ENCODE assay signal across 8 cellular contexts in the genomic region with DNA sequence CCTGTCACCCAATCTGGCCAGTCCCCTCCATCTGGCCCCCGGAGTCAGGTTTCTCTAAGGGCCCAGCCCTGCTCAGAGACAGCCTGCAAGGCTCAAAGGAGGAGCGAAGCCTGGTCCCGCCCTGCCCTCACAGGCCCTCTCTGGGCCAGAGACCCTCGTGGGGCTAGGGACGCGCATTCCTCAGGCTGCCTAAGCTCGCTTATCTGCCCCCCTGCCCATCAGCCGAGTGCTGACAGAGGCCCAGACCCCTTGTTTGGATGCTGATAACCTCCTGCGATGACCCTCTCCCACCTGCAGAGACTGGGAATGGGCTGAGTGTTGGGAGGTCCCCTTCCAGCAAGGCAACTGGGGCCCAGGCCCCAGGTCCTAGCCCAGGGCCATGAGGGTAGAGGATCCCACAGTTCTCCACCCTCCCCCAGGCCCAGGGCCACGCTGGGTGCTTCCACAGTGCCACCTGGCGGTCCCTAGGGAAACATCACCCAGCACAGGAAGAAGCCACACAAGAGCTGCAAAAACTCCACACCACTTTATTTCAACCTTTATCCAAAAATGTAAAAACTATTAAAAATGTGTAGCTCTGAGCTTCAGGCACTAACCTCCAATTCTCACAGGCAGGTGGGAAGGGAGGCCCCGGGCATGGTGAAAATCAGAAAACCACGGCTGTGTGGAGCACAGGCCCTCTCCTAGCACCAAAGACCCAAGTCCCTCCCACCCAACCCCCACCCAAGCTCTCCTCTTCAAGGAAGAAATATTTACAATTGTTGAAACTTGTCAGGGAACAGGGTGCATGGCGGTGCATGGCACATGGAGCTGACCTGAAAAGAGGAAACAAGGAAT. TPM values are rescaled to one million over a fixed set of nuclear protein-coding genes. Genes with fewer than 3 reads are reported as not detected.
DNase-seq lines count a peak whose midpoint lies in the region; ATAC-seq and TF ChIP-seq lines count a peak whose summit lies in the region.

No MANE protein-coding gene starts in this region.

- H4K8ac ChIP-seq in mesendoderm (ENCODE audit: low read depth, low read length), result no peak overlapping the region

- 0 out of 2 replicates have a peak, but pooled peaks cover under 1% of the 10 kb centered on the region for H3K36me3 ChIP-seq in BJ (ENCODE audit: control insufficient read depth, insufficient read depth, low read length)
- peaks cover under 1% of the 10 kb centered on the region for H3K36me3 ChIP-seq in mesendoderm (ENCODE audit: control insufficient read depth, insufficient read depth, low read length)

- H3K27ac ChIP-seq in dorsolateral prefrontal cortex (no peak overlapping the region), mesendoderm (ENCODE audit: low read depth, low read length) (peak overlapping the region; percentile 19)

- H3K18ac ChIP-seq in mesendoderm (ENCODE audit: low read length), result no peak overlapping the region

- H3K9ac ChIP-seq in mesendoderm (ENCODE audit: low read length), result peak overlapping the region; percentile 87

- no peak overlapping the region for H4K5ac ChIP-seq in mesendoderm (ENCODE audit: low read length)

- no peak overlapping the region for H2BK5ac ChIP-seq in mesendoderm (ENCODE audit: low read length)

- no peak overlapping the region for H2BK120ac ChIP-seq in mesendoderm (ENCODE audit: low read depth, low read length)

- peaks cover 9% of the 10 kb centered on the region for H3K27me3 ChIP-seq in BJ (ENCODE audit: control insufficient read depth, insufficient read depth, low read length)
- peaks cover 0 to 29% (median 7%) of the 10 kb centered on the region in 45 donors for H3K27me3 ChIP-seq in dorsolateral prefrontal cortex
- no peaks in the 10 kb centered on the region for H3K27me3 ChIP-seq in mesendoderm (ENCODE audit: insufficient read depth, low read length, poor library complexity)

- POLR2A ChIA-PET in BJ (lab: Charles Lee), result no interaction called here

- H3K79me2 ChIP-seq in mesendoderm (ENCODE audit: control insufficient read depth, insufficient read depth, low read length), result peaks cover 13% of the 10 kb centered on the region

- peaks cover 30% of the 10 kb centered on the region for H3K4me1 ChIP-seq in mesendoderm (ENCODE audit: control insufficient read depth, low read depth, low read length)

- no peak for ATAC-seq in HG02840 (IDR thresholded peaks at IDR 0.05; ENCODE audit: low FRiP score, unreplicated experiment)

- no peak for DNase-seq in BJ (ENCODE audit: low read depth)
- peak; percentile 87 for DNase-seq in GM20000 (ENCODE audit: low spot score)
- peak; percentile 32 for DNase-seq in NCI-H345 treated with DMSO at 0.1 percent for 48 hours (lab: John Stamatoyannopoulos, UW; ENCODE audit: unreplicated experiment)
- DNase-seq in activated CD4-positive, alpha-beta T cell treated with anti-CD3 and anti-CD28 coated beads, Interleukin-2, amount 50 U/mL, for 4 hours, result peak; percentile 65
- peak; percentile 45 to 82 (median 58) for DNase-seq in dorsolateral prefrontal cortex
- DNase-seq in mesendoderm, result peak; percentile 95
- DNase-seq in stimulated activated CD8-positive, alpha-beta memory T cell treated with anti-CD3 and anti-CD28 coated beads, Interleukin-2, amount 100 ng/mL, for 48 hours (ENCODE audit: low read depth in 2 of 2), result peak; percentile 58 to 68

- no peak overlapping the region for H2AK5ac ChIP-seq in mesendoderm (ENCODE audit: low read length)

- TF ChIP-seq CTCF in BJ (IDR thresholded peaks at IDR 0.05; ENCODE audit: insufficient read depth, low read depth, low read length), result peak; percentile 95
- peak; percentile 71 for TF ChIP-seq CTCF in GM20000 (IDR thresholded peaks at IDR 0.05; ENCODE audit: extremely low read depth, missing control alignments)
- TF ChIP-seq CTCF in dorsolateral prefrontal cortex (IDR thresholded peaks at IDR 0.05 in 54 of 56, conservative IDR thresholded peaks at IDR 0.05 in 2 of 56; ENCODE audit: low read depth in 1 of 56, partially characterized antibody in 56 of 56), result peak; percentile 60 to 97 (median 90)

- CTCF ChIA-PET in BJ (lab: Yijun Ruan, JAX), result interaction anchor here (0.5 to 5.9 kb wide), 33 partner anchors 9 to 606 kb away, joined by 3 to 88 read pairs (median 4); partner anchors contain the start of genes DPCD, OGA and POLL

- H3K4me2 ChIP-seq in mesendoderm (ENCODE audit: low read length), result no peak overlapping the region

- intact Hi-C loops in dorsolateral prefrontal cortex (cut with DNase I), result loop anchor here (1.0 to 5.0 kb wide), 6 partner anchors 36 to 619 kb away; partner anchors contain the start of gene OGA (in 1 of the 2)

- no peak overlapping the region for H3K4me3 ChIP-seq in BJ (ENCODE audit: low read depth, low read length)
- H3K4me3 ChIP-seq in dorsolateral prefrontal cortex, result no peak overlapping the region
- H3K4me3 ChIP-seq in mesendoderm (ENCODE audit: low read length), result no peak overlapping the region

- H3K79me1 ChIP-seq in mesendoderm (ENCODE audit: low read length), result peaks cover 5% of the 10 kb centered on the region

- H3K56ac ChIP-seq in mesendoderm (ENCODE audit: low read length), result peak overlapping the region; percentile 78

- H3K4ac ChIP-seq in mesendoderm (ENCODE audit: low read depth, low read length), result no peak overlapping the region

- no CpG with 5 or more reads among the region's 14 CpGs for WGBS in mesendoderm (ENCODE audit: extremely low coverage, insufficient coverage, low lambda C conversion rate)

- H3K23ac ChIP-seq in mesendoderm (ENCODE audit: low read length), result no peak overlapping the region

- H2BK15ac ChIP-seq in mesendoderm (replicated peaks; ENCODE audit: low read depth), result no peak overlapping the region

RNA-seq across cellular contexts. Expression of gene NPM3, which starts 2.2 kb away (rescaled TPM):
- polyA plus RNA-seq in BJ (2011; rRNA removed), result 31.8 and 35.6 TPM in 2 replicates
- 16.1 and 32.7 TPM in 2 replicates for polyA minus RNA-seq in BJ (2011; rRNA and poly(A)+ RNA removed)
- 10 to 100 TPM in 106 of 120 experiments, 1 to 10 TPM in 14; 4.2 to 25.9 (median 13.8) TPM for total RNA-seq in dorsolateral prefrontal cortex
- 217 TPM for polyA plus RNA-seq in mesendoderm (2013, experiment 1 of 2)
- polyA plus RNA-seq in mesendoderm (2013, experiment 2 of 2), result 215 TPM

RNA-seq across cellular contexts. Expression of gene FGF8, which starts 5.1 kb away (rescaled TPM):
- not detected in 2 replicates for polyA plus RNA-seq in BJ (2011; rRNA removed)
- polyA minus RNA-seq in BJ (2011; rRNA and poly(A)+ RNA removed), result not detected in 2 replicates
- total RNA-seq in dorsolateral prefrontal cortex, result 1 to 10 TPM in 39 of 120 experiments, under 1 TPM in 23, not detected in 58; 0.47 to 2.5 (median 1.1) TPM
- 64.2 TPM for polyA plus RNA-seq in mesendoderm (2013, experiment 1 of 2)
- polyA plus RNA-seq in mesendoderm (2013, experiment 2 of 2), result 64.2 TPM

RNA-seq across cellular contexts. Expression of gene OGA, which starts 37.2 kb away (rescaled TPM):
- polyA plus RNA-seq in BJ (2011; rRNA removed), result 25.6 and 52.3 TPM in 2 replicates
- 21.2 and 27.0 TPM in 2 replicates for polyA minus RNA-seq in BJ (2011; rRNA and poly(A)+ RNA removed)
- total RNA-seq in dorsolateral prefrontal cortex, result 100 to 1,000 TPM; 163 to 362 (median 249) TPM
- 53.2 TPM for polyA plus RNA-seq in mesendoderm (2013, experiment 1 of 2)
- 52.9 TPM for polyA plus RNA-seq in mesendoderm (2013, experiment 2 of 2)
